Comparison of ENCODE assay signal across 22 cellular contexts in the genomic region with DNA sequence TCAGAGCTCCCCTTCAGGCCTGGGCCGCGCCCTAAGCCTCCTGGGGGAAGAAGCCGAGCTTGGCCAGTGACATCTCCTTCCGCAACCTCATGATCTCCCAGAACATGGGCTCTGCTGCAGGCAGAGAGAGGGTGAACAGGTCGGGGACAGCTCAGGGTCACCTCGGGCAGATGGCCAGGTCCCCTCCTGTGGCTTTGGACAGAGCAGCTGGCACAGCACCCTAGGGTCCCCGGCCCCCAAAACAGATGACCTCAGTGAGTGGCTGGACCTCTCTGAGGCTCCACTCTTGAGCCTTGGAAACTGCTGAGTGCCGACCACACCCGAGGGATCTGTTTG. TPM values are rescaled to one million over a fixed set of nuclear protein-coding genes. Genes with fewer than 3 reads are reported as not detected.
DNase-seq lines count a peak whose midpoint lies in the region; ATAC-seq and TF ChIP-seq lines count a peak whose summit lies in the region.
"Had no signal": no experiment of that assay in that cellular context is flagged by ENCODE, and none has a peak within 500 bp of the region (broad histone marks: within the 10 kb centered on the region; RNA-seq: fewer than 3 reads in every experiment).

No MANE protein-coding gene starts in this region.

- peak overlapping the region; percentile 48 for H3K27ac ChIP-seq in A673 (ENCODE audit: low read depth, low read length, poor library complexity, severe bottlenecking)
- H3K27ac ChIP-seq in OCI-LY3 (ENCODE audit: low read length), result no peak overlapping the region
- peak overlapping the region; percentile 2 to 67 (median 55) for H3K27ac ChIP-seq in esophagus muscularis mucosa (replicated peaks in 1 of 4)
- no peak overlapping the region for H3K27ac ChIP-seq in trophoblast cell (ENCODE audit: low read depth, low read length)
- no peak overlapping the region for H3K27ac ChIP-seq in colonic mucosa
- H3K27ac ChIP-seq: foreskin keratinocyte, hepatocyte, VCaP had no signal

- H3K36me3 Mint-ChIP-seq in activated CD8-positive, alpha-beta T cell treated with anti-CD3 and anti-CD28 coated beads for 36 hours (ENCODE audit: low read depth), result no peaks in the 10 kb centered on the region
- H3K36me3 Mint-ChIP-seq: memory B cell had no signal

- H4K8ac ChIP-seq in trophoblast cell (ENCODE audit: low read depth, low read length), result no peak overlapping the region

- H4K20me1 ChIP-seq in OCI-LY3 (ENCODE audit: insufficient read depth, low read length), result no peaks in the 10 kb centered on the region

- no peak for TF ChIP-seq POLR2A in esophagus muscularis mucosa (IDR thresholded peaks at IDR 0.05; ENCODE audit: low read depth)

- H3K27me3 Mint-ChIP-seq in activated CD8-positive, alpha-beta T cell treated with anti-CD3 and anti-CD28 coated beads for 36 hours, result no peaks in the 10 kb centered on the region
- H3K27me3 Mint-ChIP-seq: memory B cell; stimulated activated naive CD8-positive, alpha-beta T cell treated with anti-CD3 and anti-CD28 coated beads, Interleukin-15, Interleukin-2, amounts not matched to agents 100 ng/mL and 50 ng/mL, for 24 hours had no signal

- H3K4me3 ChIP-seq in A673 (ENCODE audit: low read depth, low read length, poor library complexity, severe bottlenecking), result no peak overlapping the region
- no peak overlapping the region for H3K4me3 ChIP-seq in OCI-LY3 (ENCODE audit: low read length)
- no peak overlapping the region for H3K4me3 ChIP-seq in esophagus muscularis mucosa
- H3K4me3 ChIP-seq in trophoblast cell (ENCODE audit: low read depth, low read length), result no peak overlapping the region
- H3K4me3 ChIP-seq in colonic mucosa, result no peak overlapping the region
- H3K4me3 ChIP-seq: coronary artery, GM23338, hepatocyte, skin epidermis, transverse colon had no signal

- CTCF ChIA-PET in A673 (lab: Charles Lee), result interaction anchor here (0.5 to 6.0 kb wide), 13 partner anchors 10 to 273 kb away, joined by 3 to 157 read pairs (median 5); partner anchors contain the start of gene BEST1
- CTCF ChIA-PET in activated CD8-positive, alpha-beta T cell treated with anti-CD3 and anti-CD28 coated beads for 36 hours (lab: Charles Lee), result interaction anchor here (0.6 to 11.7 kb wide), 41 partner anchors 10 to 221 kb away, joined by 3 to 352 read pairs (median 6); partner anchors contain the start of genes BEST1 and FEN1

- no peak overlapping the region for H4K91ac ChIP-seq in trophoblast cell (ENCODE audit: low read depth, low read length)

- no peak overlapping the region for H2BK120ac ChIP-seq in trophoblast cell (ENCODE audit: insufficient read depth, low read length, poor library complexity)

- H3K27me3 ChIP-seq in A673 (replicated peaks; ENCODE audit: insufficient read depth, low read depth, low read length, poor library complexity) (no peaks in the 10 kb centered on the region), OCI-LY3 (ENCODE audit: low read depth, low read length) (peaks cover 1% of the 10 kb centered on the region; the same call in 1 of the 2 replicates), esophagus muscularis mucosa (no peaks in the 10 kb centered on the region), trophoblast cell (ENCODE audit: insufficient read depth, low read length) (no peaks in the 10 kb centered on the region), colonic mucosa (no peaks in the 10 kb centered on the region)
- H3K27me3 ChIP-seq: hepatocyte, transverse colon had no signal

- no peak for TF ChIP-seq EP300 in esophagus muscularis mucosa (IDR thresholded peaks at IDR 0.05)

- H3K9ac ChIP-seq in OCI-LY3 (ENCODE audit: low read length) (no peak overlapping the region), trophoblast cell (ENCODE audit: low read length) (no peak overlapping the region), colonic mucosa (ENCODE audit: low read depth in 2 of 2, low read length in 2 of 2) (no peak overlapping the region)

- no peak overlapping the region for H4K12ac ChIP-seq in trophoblast cell (ENCODE audit: low read depth, low read length)

- H3K18ac ChIP-seq in trophoblast cell (ENCODE audit: low read length), result no peak overlapping the region

- no peak overlapping the region for H3K4me3 Mint-ChIP-seq in activated CD8-positive, alpha-beta T cell treated with anti-CD3 and anti-CD28 coated beads for 36 hours
- H3K4me3 Mint-ChIP-seq: activated naive CD4-positive, alpha-beta T cell treated with anti-CD3 and anti-CD28 coated beads for 36 hours; activated T-cell treated with anti-CD3 and anti-CD28 coated beads, Interleukin-2, amount 50 U/mL, for 72 hours; endodermal cell; GM23338; HFFc6; stimulated activated naive CD8-positive, alpha-beta T cell treated with anti-CD3 and anti-CD28 coated beads, Interleukin-15, Interleukin-2, amounts not matched to agents 100 ng/mL and 50 ng/mL, for 24 hours had no signal

- H3K4me1 Mint-ChIP-seq in activated CD8-positive, alpha-beta T cell treated with anti-CD3 and anti-CD28 coated beads for 36 hours (ENCODE audit: low read depth), result peaks cover 6% of the 10 kb centered on the region
- H3K4me1 Mint-ChIP-seq: endodermal cell had no signal

- no peak for TF ChIP-seq CTCF in A673 (conservative IDR thresholded peaks at IDR 0.05; ENCODE audit: low read depth, low read length)
- TF ChIP-seq CTCF in OCI-LY3 (IDR thresholded peaks at IDR 0.05; ENCODE audit: low read depth, low read length), result no peak
- TF ChIP-seq CTCF in esophagus muscularis mucosa (IDR thresholded peaks at IDR 0.05), result no peak
- no peak for TF ChIP-seq CTCF in activated CD8-positive, alpha-beta T cell treated with anti-CD3 and anti-CD28 coated beads for 36 hours (IDR thresholded peaks at IDR 0.05)
- no peak for TF ChIP-seq CTCF in colonic mucosa (IDR thresholded peaks at IDR 0.05)

- H3K79me1 ChIP-seq in trophoblast cell (ENCODE audit: low read length), result no peaks in the 10 kb centered on the region

- H3K36me3 ChIP-seq in A673 (ENCODE audit: insufficient read depth, low read length, poor library complexity, severe bottlenecking) (no peaks in the 10 kb centered on the region), OCI-LY3 (replicated peaks; ENCODE audit: low read depth, low read length) (no peaks in the 10 kb centered on the region), esophagus muscularis mucosa (peaks cover 0 to 64% (median 11%) of the 10 kb centered on the region in 4 donors), trophoblast cell (ENCODE audit: control insufficient read depth in 1 of 2, insufficient read depth in 2 of 2, low read length in 2 of 2) (no peaks in the 10 kb centered on the region), colonic mucosa (no peaks in the 10 kb centered on the region)
- H3K36me3 ChIP-seq: transverse colon had no signal

- no peaks in the 10 kb centered on the region for H3K79me2 ChIP-seq in OCI-LY3 (ENCODE audit: low read length)
- no peaks in the 10 kb centered on the region for H3K79me2 ChIP-seq in trophoblast cell (ENCODE audit: control insufficient read depth, insufficient read depth, low read length, poor library complexity)
- H3K79me2 ChIP-seq: hepatocyte had no signal

- POLR2A ChIA-PET in A673 (lab: Charles Lee; ENCODE audit: low non-redundant PET), result interaction anchor here (0.6 kb wide), 1 partner anchor 47 kb away, joined by 8 read pairs; no protein-coding TSS in a partner anchor
- POLR2A ChIA-PET in activated CD8-positive, alpha-beta T cell treated with anti-CD3 and anti-CD28 coated beads for 36 hours (lab: Charles Lee), result no interaction called here

- no peak for ATAC-seq in activated CD8-positive, alpha-beta T cell treated with anti-CD3 and anti-CD28 coated beads for 36 hours

- H2AFZ ChIP-seq in OCI-LY3 (ENCODE audit: low read depth, low read length) (peak overlapping the region; percentile 36; the same call in 1 of the 2 replicates), trophoblast cell (ENCODE audit: insufficient read depth, low read length, poor library complexity) (no peak overlapping the region)
- H2AFZ ChIP-seq: GM23338, hepatocyte had no signal

- intact Hi-C loops in A673 (cut with micrococcal nuclease; ENCODE audit: unreplicated experiment), result loop anchor here (5.0 kb wide), 1 partner anchor 101 kb away; no protein-coding TSS in a partner anchor
- intact Hi-C loops in esophagus muscularis mucosa (cut with DNase I), result loop anchor here (2.0 to 5.0 kb wide), 2 partner anchors 101 to 209 kb away; no protein-coding TSS in a partner anchor
- intact Hi-C loops in activated CD8-positive, alpha-beta T cell treated with anti-CD3 and anti-CD28 coated beads for 36 hours (cut with micrococcal nuclease), result loop anchor here (2.0 to 5.0 kb wide), 3 partner anchors 49 to 209 kb away; no protein-coding TSS in a partner anchor
- intact Hi-C loops in colonic mucosa (cut with DNase I), result loop anchor here (2.0 to 5.0 kb wide), 4 partner anchors 49 to 185 kb away; no protein-coding TSS in a partner anchor

- DNase-seq in A673 (ENCODE audit: low spot score) (no peak), esophagus muscularis mucosa (ENCODE audit: extremely low spot score) (no peak), trophoblast cell (no peak), DMS53 (lab: John Stamatoyannopoulos, UW) (no peak), colonic mucosa (no peak)
- no peak for DNase-seq in activated CD8-positive, alpha-beta T cell treated with anti-CD3 and anti-CD28 coated beads for 36 hours
- no peak for DNase-seq in activated CD8-positive, alpha-beta memory T cell treated with anti-CD3 and anti-CD28 coated beads, Interleukin-2, amount 50 U/mL, for 48 hours
- DNase-seq: amniotic stem cell, foreskin keratinocyte had no signal

- WGBS in esophagus muscularis mucosa, result 83% methylated on average over 6 of the region's 9 CpGs
- no CpG with 5 or more reads among the region's 9 CpGs for WGBS in trophoblast cell (ENCODE audit: extremely low coverage, insufficient coverage, insufficient read length)

- no peak overlapping the region for H3K14ac ChIP-seq in trophoblast cell (ENCODE audit: low read length)

- no peak overlapping the region for H3K4ac ChIP-seq in trophoblast cell (ENCODE audit: low read depth, low read length)

- H2AK5ac ChIP-seq in trophoblast cell (ENCODE audit: low read length), result peak overlapping the region; percentile 32

- H3K9me3 ChIP-seq in A673 (ENCODE audit: low read depth, low read length, poor library complexity, severe bottlenecking), result no peaks in the 10 kb centered on the region
- H3K9me3 ChIP-seq in OCI-LY3 (ENCODE audit: insufficient read depth, low read length), result no peaks in the 10 kb centered on the region
- no peaks in the 10 kb centered on the region for H3K9me3 ChIP-seq in esophagus muscularis mucosa
- H3K9me3 ChIP-seq in trophoblast cell (ENCODE audit: insufficient read depth, low read depth, low read length), result peaks cover 4% of the 10 kb centered on the region
- H3K9me3 ChIP-seq in colonic mucosa, result no peaks in the 10 kb centered on the region
- H3K9me3 ChIP-seq: transverse colon had no signal

- H3K4me1 ChIP-seq in A673 (ENCODE audit: insufficient read depth, low read length, poor library complexity, severe bottlenecking), result peaks cover 5% of the 10 kb centered on the region
- peaks cover 6% of the 10 kb centered on the region; the same call in 1 of the 2 replicates for H3K4me1 ChIP-seq in OCI-LY3 (ENCODE audit: low read length)
- peaks cover 9 to 26% (median 19%) of the 10 kb centered on the region in 4 donors for H3K4me1 ChIP-seq in esophagus muscularis mucosa
- no peaks in the 10 kb centered on the region for H3K4me1 ChIP-seq in trophoblast cell (ENCODE audit: control insufficient read depth in 1 of 2, insufficient read depth in 2 of 2, low read length in 2 of 2)
- H3K4me1 ChIP-seq in colonic mucosa, result no peaks in the 10 kb centered on the region
- H3K4me1 ChIP-seq: foreskin keratinocyte had no signal

- no peak overlapping the region for H3K27ac Mint-ChIP-seq in activated CD8-positive, alpha-beta T cell treated with anti-CD3 and anti-CD28 coated beads for 36 hours
- H3K27ac Mint-ChIP-seq: activated T-cell treated with anti-CD3 and anti-CD28 coated beads, Interleukin-2, amount 50 U/mL, for 72 hours; endodermal cell; GM23338; HFFc6; stimulated activated naive CD8-positive, alpha-beta T cell treated with anti-CD3 and anti-CD28 coated beads, Interleukin-15, Interleukin-2, amounts not matched to agents 100 ng/mL and 50 ng/mL, for 24 hours had no signal

- H3K23ac ChIP-seq in trophoblast cell (ENCODE audit: low read length), result no peak overlapping the region

- H3K9me3 Mint-ChIP-seq in activated CD8-positive, alpha-beta T cell treated with anti-CD3 and anti-CD28 coated beads for 36 hours, result no peaks in the 10 kb centered on the region
- H3K9me3 Mint-ChIP-seq: activated naive CD4-positive, alpha-beta T cell treated with anti-CD3 and anti-CD28 coated beads for 36 hours; activated T-cell treated with anti-CD3 and anti-CD28 coated beads, Interleukin-2, amount 50 U/mL, for 72 hours; endodermal cell; GM23338; HFFc6; memory B cell; stimulated activated naive CD8-positive, alpha-beta T cell treated with anti-CD3 and anti-CD28 coated beads, Interleukin-15, Interleukin-2, amounts not matched to agents 100 ng/mL and 50 ng/mL, for 24 hours had no signal

- H2BK12ac ChIP-seq in trophoblast cell (ENCODE audit: low read length), result no peak overlapping the region

- H2BK5ac ChIP-seq in trophoblast cell (ENCODE audit: low read depth, low read length, poor library complexity), result no peak overlapping the region

- BruUV-seq in A673 (replicated peaks; lab: Mats Ljungman, UMichigan), result no TSS peak

- H3K4me2 ChIP-seq in OCI-LY3 (ENCODE audit: low read length), result no peak overlapping the region
- H3K4me2 ChIP-seq in trophoblast cell (ENCODE audit: low read length), result no peak overlapping the region
- H3K4me2 ChIP-seq: GM23338, hepatocyte had no signal

RNA-seq across cellular contexts. Expression of gene FADS3, which starts 6.9 kb away (rescaled TPM):
- total RNA-seq in A673 (2021) (23.3 and 28.1 TPM in 2 replicates), esophagus muscularis mucosa (100 to 1,000 TPM in 1 of 4 donors, 10 to 100 TPM in 3; 42.4 to 103 (median 57.8) TPM), colonic mucosa (10 to 100 TPM; 10.4 to 13.3 TPM)
- 290 and 330 TPM in 2 replicates for polyA plus RNA-seq in trophoblast cell (2013)
- 10 to 100 TPM; 10.3 to 13.9 TPM for total RNA-seq in activated CD8-positive, alpha-beta T cell treated with anti-CD3 and anti-CD28 coated beads for 36 hours

RNA-seq across cellular contexts. Expression of gene RAB3IL1, which starts 19.2 kb away (rescaled TPM):
- total RNA-seq in A673 (2021) (21.9 and 26.9 TPM in 2 replicates), esophagus muscularis mucosa (10 to 100 TPM; 14.0 to 31.5 (median 14.2) TPM), colonic mucosa (1 to 10 TPM; 3.7 to 5.9 TPM)
- polyA plus RNA-seq in trophoblast cell (2013), result 22.0 and 24.2 TPM in 2 replicates
- total RNA-seq in activated CD8-positive, alpha-beta T cell treated with anti-CD3 and anti-CD28 coated beads for 36 hours, result not detected

RNA-seq across cellular contexts. Expression of gene BEST1, which starts 51.9 kb away (rescaled TPM):
- total RNA-seq in A673 (2021) (5.3 and 8.6 TPM in 2 replicates), esophagus muscularis mucosa (1 to 10 TPM; 2.2 to 5.0 (median 4.3) TPM), colonic mucosa (under 1 TPM; 0.58 to 0.77 TPM)
- 0.93 and 1.1 TPM in 2 replicates for polyA plus RNA-seq in trophoblast cell (2013)
- under 1 TPM; 0.61 to 0.83 TPM for total RNA-seq in activated CD8-positive, alpha-beta T cell treated with anti-CD3 and anti-CD28 coated beads for 36 hours

Comparison
In these comparisons a context has a peak if more than half of its experiments do, and no peak if none do; other contexts are left out.
1. H3K27ac ChIP-seq: peak in A673 (single experiment) and esophagus muscularis mucosa (4 of 4); none in OCI-LY3 (single experiment), trophoblast cell (single experiment) and colonic mucosa (single experiment).
2. RNA of gene RAB3IL1, which starts 19.2 kb away (total RNA-seq): 21.9 to 26.9 TPM in A673, 14.0 to 31.5 TPM in esophagus muscularis mucosa and 3.7 to 5.9 TPM in colonic mucosa; not detected in activated CD8-positive, alpha-beta T cell treated with anti-CD3 and anti-CD28 coated beads for 36 hours; every median in the first group is over 4 times any median in the second.